In the genomic region with DNA sequence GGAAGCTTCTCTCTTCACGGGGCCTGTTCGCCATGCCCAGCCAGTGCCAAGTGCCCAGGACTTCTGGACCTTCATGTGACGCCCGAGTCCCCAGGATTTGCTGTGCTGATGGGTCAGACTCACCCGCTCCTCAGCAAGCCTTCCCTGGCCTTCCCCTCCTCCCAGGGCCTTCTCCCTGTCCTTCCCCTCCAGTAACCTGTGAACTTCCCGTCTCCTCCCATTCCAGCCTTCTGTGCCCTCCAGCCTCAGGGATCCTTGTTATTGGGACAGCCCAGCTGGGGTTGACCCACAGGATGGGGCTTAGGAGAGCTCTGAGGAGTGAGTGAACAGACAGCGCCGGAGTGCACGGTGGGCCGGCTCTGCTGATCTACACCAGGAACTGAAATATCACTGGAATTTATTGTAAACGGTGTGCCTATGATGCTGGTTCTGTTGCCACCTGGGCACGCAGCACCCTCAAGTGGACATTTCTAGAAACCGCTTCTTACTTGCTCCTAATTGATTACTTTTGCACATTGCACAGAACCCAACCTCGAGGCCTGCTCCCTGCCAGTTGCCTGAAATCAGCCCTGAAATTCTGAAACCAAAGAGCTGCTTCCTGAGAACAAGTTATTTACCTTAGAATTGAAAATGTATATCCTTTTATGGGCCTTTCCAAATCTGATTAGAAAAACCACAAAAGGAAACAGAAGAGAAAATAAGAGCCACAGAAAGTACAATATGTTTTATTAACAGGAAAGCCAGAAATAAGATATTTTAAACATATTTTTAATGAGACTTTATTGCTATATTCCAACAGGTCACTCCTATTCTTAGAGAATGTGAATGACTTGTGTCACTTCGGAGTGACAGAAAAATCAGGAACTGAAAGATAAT, we compare ENCODE assay signal across 8 cellular contexts. TPM values are rescaled to one million over a fixed set of nuclear protein-coding genes. Genes with fewer than 3 reads are reported as not detected.
DNase-seq lines count a peak whose midpoint lies in the region; ATAC-seq, FAIRE-seq and TF ChIP-seq lines count a peak whose summit lies in the region.

No MANE protein-coding gene starts in this region.

- H3K9me3 ChIP-seq in endothelial cell of umbilical vein (replicated peaks; ENCODE audit: control insufficient read depth, insufficient read depth, low read length): no peaks in the 10 kb centered on the region
- no peaks in the 10 kb centered on the region for H3K9me3 ChIP-seq in parathyroid adenoma (ENCODE audit: control insufficient read depth, low read length)

- intact Hi-C loops in endothelial cell of umbilical vein (cut with micrococcal nuclease): loop anchor here (1.0 kb wide), 1 partner anchor 85 kb away; no protein-coding TSS in a partner anchor

- H3K4me1 ChIP-seq in endothelial cell of umbilical vein (ENCODE audit: control insufficient read depth, extremely low read depth, insufficient read depth, low read length) (peaks cover 67% of the 10 kb centered on the region), parathyroid adenoma (peaks cover 13% of the 10 kb centered on the region)

- TF ChIP-seq POLR2A in endothelial cell of umbilical vein (IDR thresholded peaks at IDR 0.05; ENCODE audit: low read depth, low read length): peak; percentile 61

- BruUV-seq in endothelial cell of umbilical vein (replicated peaks; lab: Mats Ljungman, UMichigan): TSS peak; percentile 21

- dilution Hi-C loops in endothelial cell of umbilical vein (cut with MboI; ENCODE audit: extremely low pct_ligation_motif_present, low sequenced_read_pairs): no loop called here

- H3K4me2 ChIP-seq in endothelial cell of umbilical vein (ENCODE audit: insufficient read depth, low read length): peak overlapping the region; percentile 63
- H3K4me2 ChIP-seq in parathyroid adenoma (ENCODE audit: low read length): no peak overlapping the region

- peak; percentile 66 for FAIRE-seq in endothelial cell of umbilical vein (lab: Jason Lieb, UNC)

- DNase-seq in NCI-H510A treated with DMSO at 0.1 percent for 48 hours (lab: John Stamatoyannopoulos, UW) (peak; percentile 28), NCI-H510A (lab: John Stamatoyannopoulos, UW) (no peak), NCI-H1694 treated with DMSO at 0.1 percent for 48 hours (lab: John Stamatoyannopoulos, UW) (peak; percentile 79), endothelial cell of umbilical vein (ENCODE audit: low read depth, low spot score) (peak; percentile 86), globus pallidus (ENCODE audit: low spot score) (no peak)
- peak; percentile 37 to 50 for DNase-seq in activated CD4-positive, alpha-beta T cell treated with anti-CD3 and anti-CD28 coated beads for 4 hours

- no peak for ATAC-seq in HG03039 (IDR thresholded peaks at IDR 0.05; ENCODE audit: unreplicated experiment)

- POLR2A ChIA-PET in endothelial cell of umbilical vein (lab: Charles Lee): no interaction called here

- peak overlapping the region; percentile 77 for H3K9ac ChIP-seq in endothelial cell of umbilical vein (replicated peaks; ENCODE audit: extremely low read depth, insufficient read depth, low read length)
- H3K9ac ChIP-seq in parathyroid adenoma: no peak overlapping the region

- CTCF ChIA-PET in endothelial cell of umbilical vein (lab: Charles Lee): interaction anchor here (0.7 to 6.4 kb wide), 25 partner anchors 8 to 191 kb away, joined by 3 to 46 read pairs (median 5); partner anchors contain the start of genes FAM221B, HINT2, NPR2 and TMEM8B

- H3K27ac ChIP-seq in endothelial cell of umbilical vein (ENCODE audit: insufficient read depth, low read depth, low read length) (peak overlapping the region; percentile 94), parathyroid adenoma (peak overlapping the region; percentile 76)

- peak; percentile 60 to 65 for TF ChIP-seq CTCF in endothelial cell of umbilical vein (IDR thresholded peaks at IDR 0.05; ENCODE audit: extremely low read depth in 1 of 2, insufficient read depth in 1 of 2, low read depth in 1 of 2, low read length in 2 of 2)
- TF ChIP-seq CTCF in parathyroid adenoma (IDR thresholded peaks at IDR 0.05): peak; percentile 13

- no peak overlapping the region for H2AFZ ChIP-seq in endothelial cell of umbilical vein (ENCODE audit: low read depth, low read length)
- H2AFZ ChIP-seq in parathyroid adenoma: no peak overlapping the region

- H3K36me3 ChIP-seq in endothelial cell of umbilical vein (ENCODE audit: control insufficient read depth in 2 of 2, extremely low read depth in 1 of 2, insufficient read depth in 2 of 2, low read length in 2 of 2) (no peaks in the 10 kb centered on the region), parathyroid adenoma (ENCODE audit: control insufficient read depth, insufficient read depth, low read length) (no peaks in the 10 kb centered on the region)

- H3K9me1 ChIP-seq in endothelial cell of umbilical vein (replicated peaks; ENCODE audit: control insufficient read depth, extremely low read depth, insufficient read depth, low read length): no peaks in the 10 kb centered on the region

- H4K20me1 ChIP-seq in endothelial cell of umbilical vein (replicated peaks; ENCODE audit: control insufficient read depth, extremely low read depth, insufficient read depth, low read length): no peaks in the 10 kb centered on the region

- H3K4me3 ChIP-seq in endothelial cell of umbilical vein (replicated peaks in 1 of 3; ENCODE audit: insufficient read depth in 1 of 3, low read depth in 1 of 3, low read length in 3 of 3) (peak overlapping the region in 2 of 3 experiments; percentile 4 to 53), parathyroid adenoma (ENCODE audit: low read depth, low read length) (no peak overlapping the region)

- H3K27me3 ChIP-seq in endothelial cell of umbilical vein (ENCODE audit: control insufficient read depth in 2 of 2, insufficient read depth in 2 of 2, low read length in 2 of 2) (no peaks in the 10 kb centered on the region), parathyroid adenoma (ENCODE audit: control insufficient read depth, insufficient read depth, low read length) (no peaks in the 10 kb centered on the region)

- H3K79me2 ChIP-seq in endothelial cell of umbilical vein (ENCODE audit: control insufficient read depth, insufficient read depth, low read length) (peaks cover 39% of the 10 kb centered on the region), parathyroid adenoma (no peaks in the 10 kb centered on the region)

TF ChIP-seq in endothelial cell of umbilical vein, 7 proteins besides CTCF, POLR2A, EP300 and RAD21:
- TF ChIP-seq POLR2AphosphoS5 (IDR thresholded peaks at IDR 0.05; ENCODE audit: insufficient read depth, low read depth, low read length) (peak; percentile 10), GATA2 (IDR thresholded peaks at IDR 0.05; ENCODE audit: insufficient read depth, insufficient read length, low read depth, low read length) (peak; percentile 21), JUN (IDR thresholded peaks at IDR 0.05; ENCODE audit: borderline replicate concordance, insufficient read depth, insufficient read length, low read depth) (no peak), MYC (IDR thresholded peaks at IDR 0.05; ENCODE audit: low read depth, low read length) (no peak)

RNA-seq across cellular contexts. Expression of gene SPAAR, which starts 1.6 kb away (rescaled TPM):
- total RNA-seq in endothelial cell of umbilical vein: 13.0 and 24.8 TPM in 2 replicates
- 20.8 and 23.0 TPM in 2 replicates for polyA plus RNA-seq in endothelial cell of umbilical vein
- polyA plus RNA-seq in endothelial cell of umbilical vein (2011; cell fraction: cytosol; rRNA removed): 15.2 and 16.0 TPM in 2 replicates
- polyA plus RNA-seq in endothelial cell of umbilical vein (2011; cell fraction: nucleus; rRNA removed): 10.6 and 11.8 TPM in 2 replicates
- polyA plus RNA-seq in endothelial cell of umbilical vein (2012): 14.3 and 25.3 TPM in 2 replicates
- 19.9 and 21.2 TPM in 2 replicates for polyA minus RNA-seq in endothelial cell of umbilical vein
- polyA minus RNA-seq in endothelial cell of umbilical vein (2011; cell fraction: cytosol; rRNA and poly(A)+ RNA removed): not detected
- polyA minus RNA-seq in endothelial cell of umbilical vein (2011; cell fraction: nucleus; rRNA and poly(A)+ RNA removed): 12.7 and 15.8 TPM in 2 replicates

RNA-seq across cellular contexts. Expression of gene HRCT1, which starts 4.8 kb away (rescaled TPM):
- total RNA-seq in endothelial cell of umbilical vein: 1.2 and 5.2 TPM in 2 replicates
- 7.0 and 9.9 TPM in 2 replicates for polyA plus RNA-seq in endothelial cell of umbilical vein
- 6.2 and 7.1 TPM in 2 replicates for polyA plus RNA-seq in endothelial cell of umbilical vein (2011; cell fraction: cytosol; rRNA removed)
- 2.4 and 2.9 TPM in 2 replicates for polyA plus RNA-seq in endothelial cell of umbilical vein (2011; cell fraction: nucleus; rRNA removed)
- polyA plus RNA-seq in endothelial cell of umbilical vein (2012): 3.2 and 3.4 TPM in 2 replicates
- 0.51 and 2.2 TPM in 2 replicates for polyA minus RNA-seq in endothelial cell of umbilical vein
- not detected for polyA minus RNA-seq in endothelial cell of umbilical vein (2011; cell fraction: cytosol; rRNA and poly(A)+ RNA removed)
- 0.48 and 0.82 TPM in 2 replicates for polyA minus RNA-seq in endothelial cell of umbilical vein (2011; cell fraction: nucleus; rRNA and poly(A)+ RNA removed)

RNA-seq across cellular contexts. Expression of gene OR13J1, which starts 40.6 kb away (rescaled TPM):
- not detected in 2 replicates for total RNA-seq in endothelial cell of umbilical vein
- polyA plus RNA-seq in endothelial cell of umbilical vein: not detected in 2 replicates
- polyA plus RNA-seq in endothelial cell of umbilical vein (2011; cell fraction: cytosol; rRNA removed): not detected in 2 replicates
- polyA plus RNA-seq in endothelial cell of umbilical vein (2011; cell fraction: nucleus; rRNA removed): not detected in 2 replicates
- polyA plus RNA-seq in endothelial cell of umbilical vein (2012): not detected in 2 replicates
- not detected in 2 replicates for polyA minus RNA-seq in endothelial cell of umbilical vein
- polyA minus RNA-seq in endothelial cell of umbilical vein (2011; cell fraction: cytosol; rRNA and poly(A)+ RNA removed): not detected
- polyA minus RNA-seq in endothelial cell of umbilical vein (2011; cell fraction: nucleus; rRNA and poly(A)+ RNA removed): not detected in 2 replicates

RNA-seq across cellular contexts. Expression of gene OR2S2, which starts 47.1 kb away (rescaled TPM):
- not detected in 2 replicates for total RNA-seq in endothelial cell of umbilical vein
- not detected in 2 replicates for polyA plus RNA-seq in endothelial cell of umbilical vein
- polyA plus RNA-seq in endothelial cell of umbilical vein (2011; cell fraction: cytosol; rRNA removed): not detected in 2 replicates
- polyA plus RNA-seq in endothelial cell of umbilical vein (2011; cell fraction: nucleus; rRNA removed): not detected in 2 replicates
- polyA plus RNA-seq in endothelial cell of umbilical vein (2012): not detected in 2 replicates
- polyA minus RNA-seq in endothelial cell of umbilical vein: not detected in 2 replicates
- not detected for polyA minus RNA-seq in endothelial cell of umbilical vein (2011; cell fraction: cytosol; rRNA and poly(A)+ RNA removed)
- not detected in 2 replicates for polyA minus RNA-seq in endothelial cell of umbilical vein (2011; cell fraction: nucleus; rRNA and poly(A)+ RNA removed)

Comparison
In these comparisons a context has a peak if more than half of its experiments do, and no peak if none do; other contexts are left out.
1. DNase-seq: peak in NCI-H510A treated with DMSO at 0.1 percent for 48 hours (single experiment), NCI-H1694 treated with DMSO at 0.1 percent for 48 hours (single experiment), activated CD4-positive, alpha-beta T cell treated with anti-CD3 and anti-CD28 coated beads for 4 hours (2 of 2) and endothelial cell of umbilical vein (single experiment); none in NCI-H510A (single experiment) and globus pallidus (single experiment).